ENCODE assay signal across 8 cellular contexts in the genomic region with DNA sequence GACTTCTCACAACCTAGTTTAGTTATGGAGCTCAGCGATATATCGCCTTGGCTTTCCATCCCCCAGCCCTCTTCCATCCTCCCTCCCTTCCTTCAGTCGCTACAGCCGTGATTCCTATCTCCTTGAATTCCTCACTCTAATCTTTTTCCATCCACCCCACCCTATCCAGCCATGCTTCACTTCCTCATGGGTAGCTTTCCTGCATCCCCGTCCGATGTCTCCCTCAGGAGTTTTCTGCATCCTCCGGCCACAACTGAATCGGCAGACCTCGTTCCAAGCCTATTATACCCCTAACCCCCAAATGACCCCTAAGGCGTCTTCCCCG. TPM values are rescaled to one million over a fixed set of nuclear protein-coding genes. Genes with fewer than 3 reads are reported as not detected.
DNase-seq lines count a peak whose midpoint lies in the region; ATAC-seq and TF ChIP-seq lines count a peak whose summit lies in the region.

No MANE protein-coding gene starts in this region.

- H3K9me3 ChIP-seq in SK-N-MC (ENCODE audit: low read depth, low read length) (no peaks in the 10 kb centered on the region), trophoblast cell (ENCODE audit: insufficient read depth, low read depth, low read length) (no peaks in the 10 kb centered on the region)

- DNase-seq in activated CD8-positive, alpha-beta memory T cell treated with anti-CD3 and anti-CD28 coated beads, Interleukin-2, amount 10 ng/mL, durations not matched to agents 7 days and 5 days = no peak
- DNase-seq in activated CD8-positive, alpha-beta memory T cell treated with anti-CD3 and anti-CD28 coated beads, Interleukin-2, amount 50 U/mL, for 4 hours = no peak
- DNase-seq in SK-N-MC (ENCODE audit: low read depth, low spot score) = no peak
- DNase-seq in fibroblast of pulmonary artery (ENCODE audit: low read depth) = no peak
- peak in 1 of 2 donors; percentile 50 for DNase-seq in trophoblast cell
- no peak for DNase-seq in NCI-H1930 (lab: John Stamatoyannopoulos, UW)
- DNase-seq in DMS153 treated with DMSO at 0.1 percent for 48 hours (lab: John Stamatoyannopoulos, UW; ENCODE audit: unreplicated experiment) = no peak

- H4K12ac ChIP-seq in trophoblast cell (ENCODE audit: low read depth, low read length) = no peak overlapping the region

- H3K36me3 Mint-ChIP-seq in activated CD8-positive, alpha-beta memory T cell treated with anti-CD3 and anti-CD28 coated beads, Interleukin-2, amount 10 ng/mL, durations not matched to agents 7 days and 5 days = peaks cover 9% of the 10 kb centered on the region

- H3K23ac ChIP-seq in trophoblast cell (ENCODE audit: low read length) = no peak overlapping the region

- peaks cover 25% of the 10 kb centered on the region for H3K4me1 Mint-ChIP-seq in activated CD8-positive, alpha-beta memory T cell treated with anti-CD3 and anti-CD28 coated beads, Interleukin-2, amount 10 ng/mL, durations not matched to agents 7 days and 5 days

- H3K27me3 Mint-ChIP-seq in activated CD8-positive, alpha-beta memory T cell treated with anti-CD3 and anti-CD28 coated beads, Interleukin-2, amount 10 ng/mL, durations not matched to agents 7 days and 5 days = peaks cover 4% of the 10 kb centered on the region

- ATAC-seq in activated CD8-positive, alpha-beta memory T cell treated with anti-CD3 and anti-CD28 coated beads, Interleukin-2, amount 10 ng/mL, durations not matched to agents 7 days and 5 days = no peak
- ATAC-seq in GM19023 (IDR thresholded peaks at IDR 0.05; ENCODE audit: unreplicated experiment) = no peak

- H3K27me3 ChIP-seq in trophoblast cell (ENCODE audit: insufficient read depth, low read length) = no peaks in the 10 kb centered on the region

- no peak overlapping the region for H2BK5ac ChIP-seq in trophoblast cell (ENCODE audit: low read depth, low read length, poor library complexity)

- CTCF ChIA-PET in activated CD8-positive, alpha-beta memory T cell treated with anti-CD3 and anti-CD28 coated beads, Interleukin-2, amount 10 ng/mL, durations not matched to agents 7 days and 5 days (lab: Charles Lee) = interaction anchor here (1.0 kb wide), 1 partner anchor 88 kb away, joined by 3 read pairs; no protein-coding TSS in a partner anchor

- peak overlapping the region; percentile 98 for H3K4me3 Mint-ChIP-seq in activated CD8-positive, alpha-beta memory T cell treated with anti-CD3 and anti-CD28 coated beads, Interleukin-2, amount 10 ng/mL, durations not matched to agents 7 days and 5 days

- no CpG with 5 or more reads among the region's 11 CpGs for WGBS in trophoblast cell (ENCODE audit: extremely low coverage, insufficient coverage, insufficient read length)

- peak overlapping the region; percentile 46 for H4K91ac ChIP-seq in trophoblast cell (ENCODE audit: low read depth, low read length)

- no peak overlapping the region for H3K18ac ChIP-seq in trophoblast cell (ENCODE audit: low read length)

- TF ChIP-seq CTCF in fibroblast of pulmonary artery (IDR thresholded peaks at IDR 0.05; ENCODE audit: low read length, missing control alignments) = no peak

- peaks cover 6% of the 10 kb centered on the region for H3K79me1 ChIP-seq in trophoblast cell (ENCODE audit: low read length)

- peak overlapping the region; percentile 21 for H2BK120ac ChIP-seq in trophoblast cell (ENCODE audit: insufficient read depth, low read length, poor library complexity)

- H4K8ac ChIP-seq in trophoblast cell (ENCODE audit: low read depth, low read length) = peak overlapping the region; percentile 25

- H3K4ac ChIP-seq in trophoblast cell (ENCODE audit: low read depth, low read length) = no peak overlapping the region

- H3K4me1 ChIP-seq in trophoblast cell (ENCODE audit: control insufficient read depth in 1 of 2, insufficient read depth in 2 of 2, low read length in 2 of 2) = no peaks in the 10 kb centered on the region

- H3K27ac Mint-ChIP-seq in activated CD8-positive, alpha-beta memory T cell treated with anti-CD3 and anti-CD28 coated beads, Interleukin-2, amount 10 ng/mL, durations not matched to agents 7 days and 5 days = peak overlapping the region; percentile 93

- peak overlapping the region; percentile 68 for H3K4me2 ChIP-seq in trophoblast cell (ENCODE audit: low read length)

- no peak overlapping the region for H2BK12ac ChIP-seq in trophoblast cell (ENCODE audit: low read length)

- H3K9ac ChIP-seq in SK-N-MC (ENCODE audit: insufficient read length) (peak overlapping the region; percentile 63), trophoblast cell (ENCODE audit: low read length) (peak overlapping the region; percentile 79)

- no peak overlapping the region for H3K14ac ChIP-seq in trophoblast cell (ENCODE audit: low read length)

- no peak overlapping the region for H2AK5ac ChIP-seq in trophoblast cell (ENCODE audit: low read length)

- H2AFZ ChIP-seq in trophoblast cell (ENCODE audit: insufficient read depth, low read length, poor library complexity) = peak overlapping the region; percentile 8

- H3K9me3 Mint-ChIP-seq in activated CD8-positive, alpha-beta memory T cell treated with anti-CD3 and anti-CD28 coated beads, Interleukin-2, amount 10 ng/mL, durations not matched to agents 7 days and 5 days (ENCODE audit: low read depth) = no peaks in the 10 kb centered on the region

- H3K79me2 ChIP-seq in trophoblast cell (ENCODE audit: control insufficient read depth, insufficient read depth, low read length, poor library complexity) = no peaks in the 10 kb centered on the region

- peaks cover under 1% of the 10 kb centered on the region; the same call in 1 of the 2 replicates for H3K36me3 ChIP-seq in SK-N-MC (ENCODE audit: insufficient read depth, low read length)
- peaks cover 0 to under 1% of the 10 kb centered on the region in 2 experiments for H3K36me3 ChIP-seq in trophoblast cell (ENCODE audit: control insufficient read depth in 1 of 2, insufficient read depth in 2 of 2, low read length in 2 of 2)

- H3K4me3 ChIP-seq in SK-N-MC (peak overlapping the region; percentile 87), fibroblast of pulmonary artery (replicated peaks; ENCODE audit: low read depth, low read length) (peak overlapping the region; percentile 78), trophoblast cell (ENCODE audit: low read depth, low read length) (peak overlapping the region; percentile 84)

- H3K27ac ChIP-seq in SK-N-MC = no peak overlapping the region
- peak overlapping the region; percentile 83 for H3K27ac ChIP-seq in trophoblast cell (ENCODE audit: low read depth, low read length)

RNA-seq across cellular contexts. Expression of gene SNX12, which starts 0.4 kb away (rescaled TPM):
- total RNA-seq in activated CD8-positive, alpha-beta memory T cell treated with anti-CD3 and anti-CD28 coated beads, Interleukin-2, amount 10 ng/mL, durations not matched to agents 7 days and 5 days = 10 to 100 TPM; 37.1 to 46.2 TPM
- polyA plus RNA-seq in trophoblast cell (2013) = 83.7 and 84.0 TPM in 2 replicates

RNA-seq across cellular contexts. Expression of gene FOXO4, which starts 28.0 kb away (rescaled TPM):
- 10 to 100 TPM; 14.6 to 15.1 TPM for total RNA-seq in activated CD8-positive, alpha-beta memory T cell treated with anti-CD3 and anti-CD28 coated beads, Interleukin-2, amount 10 ng/mL, durations not matched to agents 7 days and 5 days
- 39.3 and 43.9 TPM in 2 replicates for polyA plus RNA-seq in trophoblast cell (2013)

RNA-seq across cellular contexts. Expression of gene CXorf65, which starts 38.9 kb away (rescaled TPM):
- 10 to 100 TPM; 12.1 to 18.3 TPM for total RNA-seq in activated CD8-positive, alpha-beta memory T cell treated with anti-CD3 and anti-CD28 coated beads, Interleukin-2, amount 10 ng/mL, durations not matched to agents 7 days and 5 days
- polyA plus RNA-seq in trophoblast cell (2013) = 0.08 TPM in 1 of 2 replicates, not detected in the other

RNA-seq across cellular contexts. Expression of gene IL2RG, which starts 43.7 kb away (rescaled TPM):
- 100 to 1,000 TPM; 370 to 512 TPM for total RNA-seq in activated CD8-positive, alpha-beta memory T cell treated with anti-CD3 and anti-CD28 coated beads, Interleukin-2, amount 10 ng/mL, durations not matched to agents 7 days and 5 days
- polyA plus RNA-seq in trophoblast cell (2013) = 0.03 and 0.06 TPM in 2 replicates

RNA-seq across cellular contexts. Expression of gene MED12, which starts 50.7 kb away (rescaled TPM):
- total RNA-seq in activated CD8-positive, alpha-beta memory T cell treated with anti-CD3 and anti-CD28 coated beads, Interleukin-2, amount 10 ng/mL, durations not matched to agents 7 days and 5 days = 10 to 100 TPM; 45.9 to 62.2 TPM
- 25.2 and 25.4 TPM in 2 replicates for polyA plus RNA-seq in trophoblast cell (2013)
